Comparison of ENCODE assay signal across 34 cellular contexts in genomic region chrX:97320305-97320704, GRCh38.
"Had no signal": no experiment of that assay in that cellular context is flagged by ENCODE, and none has a peak within 500 bp of the region (broad histone marks: within the 10 kb centered on the region; RNA-seq: fewer than 3 reads in every experiment).

No MANE protein-coding gene starts in this region.

- ATAC-seq: activated naive CD4-positive, alpha-beta T cell treated with anti-CD3 and anti-CD28 coated beads, Interleukin-2, amount 50 U/mL, for 72 hours; activated naive CD8-positive, alpha-beta T cell treated with anti-CD3 and anti-CD28 coated beads, Interleukin-2, amount 50 U/mL, for 24 hours; activated T-cell treated with anti-CD3 and anti-CD28 coated beads, Interleukin-2, amount 50 U/mL, for 4 hours; activated T-cell treated with anti-CD3 and anti-CD28 coated beads, Interleukin-2, amount 50 U/mL, for 72 hours; activated T-helper 17 cell treated with anti-CD3 and anti-CD28 coated beads, Interleukin-2, amount 50 U/mL, for 72 hours; body of pancreas had no signal

- H3K27me3 ChIP-seq: adrenal gland, ascending aorta, body of pancreas, brain microvascular endothelial cell, cardiac muscle cell had no signal

- H3K9me3 ChIP-seq: adrenal gland, ascending aorta, body of pancreas, breast epithelium had no signal

- H3K4me3 ChIP-seq: adrenal gland, ascending aorta, body of pancreas, breast epithelium, cardiac muscle cell had no signal

- H3K36me3 ChIP-seq: adrenal gland, ascending aorta, brain microvascular endothelial cell, breast epithelium, cardiac muscle cell had no signal

- H3K4me1 ChIP-seq: adrenal gland, ascending aorta, body of pancreas, breast epithelium had no signal

- DNase-seq: activated effector memory CD4-positive, alpha-beta T cell treated with anti-CD3 and anti-CD28 coated beads, Interleukin-2, amount 50 U/mL, for 16 hours; activated effector memory CD4-positive, alpha-beta T cell treated with Interleukin-2 at 50 U/mL for 16 hours; activated gamma-delta T cell; activated gamma-delta T cell treated with Interleukin-2 at 50 U/mL for 16 hours; activated naive CD4-positive, alpha-beta T cell; activated naive CD4-positive, alpha-beta T cell treated with anti-CD3 and anti-CD28 coated beads for 36 hours; activated naive CD4-positive, alpha-beta T cell treated with anti-CD3 and anti-CD28 coated beads, Interleukin-2, amount 10 ng/mL, durations not matched to agents 7 days and 5 days; activated naive CD4-positive, alpha-beta T cell treated with anti-CD3 and anti-CD28 coated beads, Interleukin-2, amount 50 U/mL, for 16 hours; activated naive CD4-positive, alpha-beta T cell treated with Interleukin-2 at 50 U/mL for 16 hours; activated naive CD8-positive, alpha-beta T cell treated with anti-CD3 and anti-CD28 coated beads for 36 hours; activated naive CD8-positive, alpha-beta T cell treated with anti-CD3 and anti-CD28 coated beads, Interleukin-2, amount 10 ng/mL, durations not matched to agents 7 days and 5 days; activated naive CD8-positive, alpha-beta T cell treated with anti-CD3 and anti-CD28 coated beads, Interleukin-2, amount 50 U/mL, for 24 hours; activated T-cell treated with anti-CD3 and anti-CD28 coated beads, Interleukin-2, amount 50 U/mL, for 1 hour; activated T-cell treated with anti-CD3 and anti-CD28 coated beads, Interleukin-2, amount 50 U/mL, for 24 hours; activated T-cell treated with anti-CD3 and anti-CD28 coated beads, Interleukin-2, amount 50 U/mL, for 4 hours; activated T-cell treated with anti-CD3 and anti-CD28 coated beads, Interleukin-2, amount 50 U/mL, for 48 hours; activated T-cell treated with anti-CD3 and anti-CD28 coated beads, Interleukin-2, amount 50 U/mL, for 72 hours; adrenal gland; amniotic stem cell; amygdala; anterior cingulate cortex; aorta; body of pancreas; brain microvascular endothelial cell; caudate nucleus; central memory CD4-positive, alpha-beta T cell; cerebellar nuclear complex had no signal

- FAIRE-seq: astrocyte, bronchial epithelial cell had no signal

- H3K27ac ChIP-seq: adrenal gland, ascending aorta, body of pancreas, brain microvascular endothelial cell, breast epithelium, cardiac muscle cell had no signal
